In genomic region chr13:82654851-82655517, GRCh38 we compare ENCODE assay signal across 10 cellular contexts.
DNase-seq lines count a peak whose midpoint lies in the region; ATAC-seq and TF ChIP-seq lines count a peak whose summit lies in the region.
"Had no signal": no experiment of that assay in that cellular context is flagged by ENCODE, and none has a peak within 500 bp of the region (broad histone marks: within the 10 kb centered on the region; RNA-seq: fewer than 3 reads in every experiment).

No MANE protein-coding gene starts in this region.

- H3K4me3 ChIP-seq in astrocyte of the spinal cord (ENCODE audit: low read depth, low read length) (no peak overlapping the region), heart right ventricle (no peak overlapping the region), BE2C (ENCODE audit: low read depth, low read length) (no peak overlapping the region)
- H3K4me3 ChIP-seq: dorsolateral prefrontal cortex had no signal

- no peaks in the 10 kb centered on the region for H3K36me3 ChIP-seq in heart right ventricle
- no peaks in the 10 kb centered on the region for H3K36me3 ChIP-seq in BE2C

- H3K27me3 ChIP-seq in heart right ventricle (no peaks in the 10 kb centered on the region), BE2C (no peaks in the 10 kb centered on the region)
- H3K27me3 ChIP-seq: dorsolateral prefrontal cortex had no signal

- in situ Hi-C loops in astrocyte of the spinal cord (cut with HindIII; ENCODE audit: low sequenced_read_pairs): no loop called here

- H3K4me1 ChIP-seq in heart right ventricle (no peaks in the 10 kb centered on the region), BE2C (peaks cover 4% of the 10 kb centered on the region)

- peak overlapping the region in 3 of 10 donors; percentile 3 to 55 (median 28) for H3K27ac ChIP-seq in heart right ventricle
- H3K27ac ChIP-seq: dorsolateral prefrontal cortex had no signal

- TF ChIP-seq CTCF in astrocyte of the spinal cord (IDR thresholded peaks at IDR 0.05; ENCODE audit: low read depth, low read length): no peak
- no peak for TF ChIP-seq CTCF in heart right ventricle (IDR thresholded peaks at IDR 0.05)
- TF ChIP-seq CTCF in BE2C (IDR thresholded peaks at IDR 0.05; ENCODE audit: low read depth, low read length): no peak

- WGBS in heart right ventricle, 2 donors: 77 to 83% methylated on average over 9 of the region's 9 CpGs

- DNase-seq in HS-5 (ENCODE audit: low read depth): peak; percentile 2
- DNase-seq in astrocyte of the spinal cord (ENCODE audit: low read depth, low spot score): peak; percentile 31
- peak; percentile 61 to 63 for DNase-seq in heart right ventricle
- DNase-seq in stromal cell of bone marrow (ENCODE audit: low read depth): peak; percentile 86
- DNase-seq in HUDEP-2 (lab: John Stamatoyannopoulos, UW; ENCODE audit: unreplicated experiment in 76 of 76): no peak
- DNase-seq in NK-92 (lab: John Stamatoyannopoulos, UW; ENCODE audit: unreplicated experiment): no peak
- no peak for DNase-seq in BE2C
- DNase-seq: DND-41 had no signal

- ATAC-seq in heart right ventricle (peak; percentile 76 to 97 (median 91)), HG03175 (IDR thresholded peaks at IDR 0.05; ENCODE audit: unreplicated experiment) (no peak)

- H3K9me3 ChIP-seq in heart right ventricle (peaks cover 0 to 6% (median 0%) of the 10 kb centered on the region in 11 donors), BE2C (no peaks in the 10 kb centered on the region)

- intact Hi-C loops in heart right ventricle (cut with DNase I): no loop called here

Comparison
In these comparisons a context has a peak if more than half of its experiments do, and no peak if none do; other contexts are left out.
1. DNase-seq: peak in HS-5 (single experiment), astrocyte of the spinal cord (single experiment), heart right ventricle (2 of 2) and stromal cell of bone marrow (single experiment); none in HUDEP-2 (0 of 76), NK-92 (single experiment) and BE2C (single experiment).